In genomic region chr12:95487024-95487423, GRCh38 we compare ENCODE assay signal across 15 cellular contexts.
"Had no signal": no experiment of that assay in that cellular context is flagged by ENCODE, and none has a peak within 500 bp of the region (broad histone marks: within the 10 kb centered on the region; RNA-seq: fewer than 3 reads in every experiment).

No MANE protein-coding gene starts in this region.

- H3K4me3 ChIP-seq: body of pancreas, esophagus squamous epithelium, skin epidermis, stomach had no signal

- DNase-seq: activated CD4-positive, alpha-beta T cell treated with anti-CD3 and anti-CD28 coated beads, Interleukin-2, amount 10 ng/mL, durations not matched to agents 7 days and 5 days; activated CD8-positive, alpha-beta memory T cell treated with anti-CD3 and anti-CD28 coated beads for 24 hours; activated CD8-positive, alpha-beta memory T cell treated with anti-CD3 and anti-CD28 coated beads, Interleukin-2, amount 50 U/mL, for 48 hours; activated gamma-delta T cell treated with Interleukin-2 at 50 U/mL for 16 hours; amygdala; body of pancreas; effector memory CD8-positive, alpha-beta T cell; esophagus squamous epithelium; immature natural killer cell; naive B cell; stimulated activated CD4-positive, alpha-beta T cell treated with anti-CD3 and anti-CD28 coated beads, Interleukin-15, amount 100 ng/mL, for 24 hours; stimulated activated CD4-positive, alpha-beta T cell treated with anti-CD3 and anti-CD28 coated beads, Interleukin-2, amount 100 ng/mL, for 48 hours; stomach had no signal

- H3K9me3 ChIP-seq: body of pancreas, esophagus squamous epithelium, stomach had no signal

- ATAC-seq: activated CD4-positive, CD25-positive, alpha-beta regulatory T cell treated with anti-CD3 and anti-CD28 coated beads, Interleukin-2, amount 50 U/mL, for 24 hours; body of pancreas; effector memory CD8-positive, alpha-beta T cell had no signal
